ENCODE assay signal across 20 cellular contexts in genomic region chr3:43704697-43705096, GRCh38. TPM values are rescaled to one million over a fixed set of nuclear protein-coding genes. Genes with fewer than 3 reads are reported as not detected.
DNase-seq lines count a peak whose midpoint lies in the region; ATAC-seq, FAIRE-seq and TF ChIP-seq lines count a peak whose summit lies in the region.
"Had no signal": no experiment of that assay in that cellular context is flagged by ENCODE, and none has a peak within 500 bp of the region (broad histone marks: within the 10 kb centered on the region; RNA-seq: fewer than 3 reads in every experiment).

No MANE protein-coding gene starts in this region.

- DNase-seq in HepG2 (ENCODE audit: low spot score) = no peak
- no peak for DNase-seq in right lobe of liver
- DNase-seq in OCI-LY7 (ENCODE audit: low spot score) = no peak
- DNase-seq in erythroblast (lab: John Stamatoyannopoulos, UW) = peak; percentile 15 to 54
- no peak for DNase-seq in esophagus muscularis mucosa (ENCODE audit: extremely low spot score)
- no peak for DNase-seq in stimulated activated CD4-positive, alpha-beta T cell treated with anti-CD3 and anti-CD28 coated beads, Interleukin-2, amount 100 ng/mL, for 48 hours
- DNase-seq in activated T-helper 2 cell treated with anti-CD3 and anti-CD28 coated beads, Interferon-gamma antibody, Interleukin-2, Interleukin-4, amounts not matched to agents 10 μg/mL and 5 μg/mL and 100 μg/mL, durations not matched to agents 14 hours and 24 hours and 36 hours (ENCODE audit: low spot score) = no peak
- DNase-seq: CD4-positive, alpha-beta T cell; COR-L47; GF-D8; HFFc6; NCI-H1092 treated with DMSO at 0.1 percent for 48 hours; NCI-H1694; NCI-H2081 treated with DMSO at 0.1 percent for 48 hours; NCI-H446 treated with DMSO at 0.1 percent for 48 hours; NCI-H526 treated with DMSO at 0.1 percent for 48 hours; Peyer's patch had no signal

- H3K79me2 ChIP-seq in HepG2 (ENCODE audit: insufficient read depth, low read length) (no peaks in the 10 kb centered on the region), OCI-LY7 (ENCODE audit: insufficient read depth, low read depth, low read length) (no peaks in the 10 kb centered on the region)

- H3K27me3 ChIP-seq in HepG2 (ENCODE audit: control insufficient read depth in 1 of 2, insufficient read depth in 2 of 2, low read length in 2 of 2) = no peaks in the 10 kb centered on the region
- H3K27me3 ChIP-seq in right lobe of liver = no peaks in the 10 kb centered on the region
- H3K27me3 ChIP-seq in esophagus muscularis mucosa = no peaks in the 10 kb centered on the region
- H3K27me3 ChIP-seq: BLaER1, Peyer's patch had no signal

- H3K9me3 ChIP-seq in HepG2 (ENCODE audit: low read length) (no peaks in the 10 kb centered on the region), right lobe of liver (no peaks in the 10 kb centered on the region), OCI-LY7 (ENCODE audit: low read length) (no peaks in the 10 kb centered on the region), esophagus muscularis mucosa (no peaks in the 10 kb centered on the region)
- H3K9me3 ChIP-seq: BLaER1, Peyer's patch had no signal

- ATAC-seq in HepG2 (no peak), right lobe of liver (no peak)

- TF ChIP-seq POLR2A in HepG2 (IDR thresholded peaks at IDR 0.05; ENCODE audit: insufficient read depth in 1 of 2, low read depth in 2 of 2, low read length in 2 of 2) (no peak), right lobe of liver (IDR thresholded peaks at IDR 0.05) (no peak), erythroblast (IDR thresholded peaks at IDR 0.05; ENCODE audit: low read length) (no peak), esophagus muscularis mucosa (IDR thresholded peaks at IDR 0.05; ENCODE audit: low read depth) (no peak)

- H3K27me3 Mint-ChIP-seq in activated T-helper 2 cell treated with anti-CD3 and anti-CD28 coated beads, Interferon-gamma antibody, Interleukin-2, Interleukin-4, amounts not matched to agents 10 μg/mL and 5 μg/mL and 100 μg/mL, durations not matched to agents 14 hours and 24 hours and 36 hours (ENCODE audit: low read depth) = no peaks in the 10 kb centered on the region
- H3K27me3 Mint-ChIP-seq: CD4-positive, alpha-beta T cell had no signal

- H3K27ac ChIP-seq in HepG2 (ENCODE audit: extremely low read length, insufficient read depth, low read length) (no peak overlapping the region), right lobe of liver (no peak overlapping the region), OCI-LY7 (ENCODE audit: low read depth, low read length, poor library complexity, severe bottlenecking) (peak overlapping the region; percentile 18), esophagus muscularis mucosa (replicated peaks in 1 of 4) (no peak overlapping the region)
- H3K27ac ChIP-seq: BLaER1, KMS-11, Peyer's patch had no signal

- no peak overlapping the region for H3K27ac Mint-ChIP-seq in activated T-helper 2 cell treated with anti-CD3 and anti-CD28 coated beads, Interferon-gamma antibody, Interleukin-2, Interleukin-4, amounts not matched to agents 10 μg/mL and 5 μg/mL and 100 μg/mL, durations not matched to agents 14 hours and 24 hours and 36 hours
- H3K27ac Mint-ChIP-seq: CD4-positive, alpha-beta T cell; HFFc6 had no signal

- FAIRE-seq in HepG2 (lab: Jason Lieb, UNC) = no peak
- FAIRE-seq: H54 had no signal

- POLR2A ChIA-PET in HepG2 (lab: Yijun Ruan, JAX) (interaction anchor here (0.6 kb wide), 1 partner anchor 662 kb away, joined by 4 read pairs; no protein-coding TSS in a partner anchor), OCI-LY7 (lab: Charles Lee) (interaction anchor here (0.5 to 1.2 kb wide), 5 partner anchors 8 to 486 kb away, joined by 3 to 4 read pairs (median 3); no protein-coding TSS in a partner anchor)

- no peak for TF ChIP-seq RAD21 in HepG2 (CRISPR knock-in tag; IDR thresholded peaks at IDR 0.05)

- H3K4me1 ChIP-seq in HepG2 (ENCODE audit: insufficient read depth, low read length) (peaks cover 35% of the 10 kb centered on the region), right lobe of liver (peaks cover 0 to 22% (median 5%) of the 10 kb centered on the region in 4 donors), OCI-LY7 (ENCODE audit: insufficient read depth, low read length, poor library complexity, severe bottlenecking) (peaks cover 15% of the 10 kb centered on the region), esophagus muscularis mucosa (peaks cover 7 to 33% (median 19%) of the 10 kb centered on the region in 4 donors)
- H3K4me1 ChIP-seq: Peyer's patch had no signal

- no peak overlapping the region for H3K4me3 ChIP-seq in HepG2 (replicated peaks in 1 of 3; ENCODE audit: insufficient read depth in 1 of 3, low read depth in 2 of 3, low read length in 3 of 3)
- no peak overlapping the region for H3K4me3 ChIP-seq in right lobe of liver
- peak overlapping the region; percentile 22 for H3K4me3 ChIP-seq in OCI-LY7 (ENCODE audit: low read depth, low read length, poor library complexity, severe bottlenecking)
- no peak overlapping the region for H3K4me3 ChIP-seq in esophagus muscularis mucosa
- H3K4me3 ChIP-seq: BLaER1, Peyer's patch had no signal

- no TSS peak for BruUV-seq in HepG2 (replicated peaks; lab: Mats Ljungman, UMichigan)
- no TSS peak for BruUV-seq in OCI-LY7 (replicated peaks; lab: Mats Ljungman, UMichigan)

- no peaks in the 10 kb centered on the region for H4K20me1 ChIP-seq in HepG2 (ENCODE audit: insufficient read depth, low read length)
- H4K20me1 ChIP-seq in OCI-LY7 (ENCODE audit: insufficient read depth, low read length) = no peaks in the 10 kb centered on the region
- H4K20me1 ChIP-seq: BLaER1 had no signal

- no peak overlapping the region for H3K4me2 ChIP-seq in HepG2 (ENCODE audit: low read depth, low read length)
- peak overlapping the region; percentile 46 for H3K4me2 ChIP-seq in OCI-LY7 (ENCODE audit: low read length)
- H3K4me2 ChIP-seq: BLaER1, KMS-11 had no signal

- peaks cover 0 to 11% of the 10 kb centered on the region in 2 experiments; a peak in 2 of 5 replicates for H3K36me3 ChIP-seq in HepG2 (replicated peaks in 1 of 2; ENCODE audit: control insufficient read depth in 1 of 2, insufficient read depth in 2 of 2, low read length in 2 of 2)
- peaks cover 0 to 7% (median 0%) of the 10 kb centered on the region in 4 donors for H3K36me3 ChIP-seq in right lobe of liver
- H3K36me3 ChIP-seq in OCI-LY7 (ENCODE audit: insufficient read depth, low read length) = 0 out of 2 replicates have a peak, but pooled peaks cover 7% of the 10 kb centered on the region
- peaks cover 5 to 39% (median 20%) of the 10 kb centered on the region in 4 donors for H3K36me3 ChIP-seq in esophagus muscularis mucosa

- in situ Hi-C loops in HepG2 (cut with HindIII; ENCODE audit: extremely low pct_ligation_motif_present, low pct_unique_long_range_greater_than_20kb) = no loop called here

- CTCF ChIA-PET in HepG2 (lab: Yijun Ruan, JAX; ENCODE audit: low intra/inter-chr PET ratio, low total read pairs) = no interaction called here
- CTCF ChIA-PET in OCI-LY7 (lab: Charles Lee; ENCODE audit: unreplicated experiment) = no interaction called here

- H3K9me3 Mint-ChIP-seq in activated T-helper 2 cell treated with anti-CD3 and anti-CD28 coated beads, Interferon-gamma antibody, Interleukin-2, Interleukin-4, amounts not matched to agents 10 μg/mL and 5 μg/mL and 100 μg/mL, durations not matched to agents 14 hours and 24 hours and 36 hours = no peaks in the 10 kb centered on the region
- H3K9me3 Mint-ChIP-seq: CD4-positive, alpha-beta T cell; HFFc6 had no signal

- peaks cover 8% of the 10 kb centered on the region for H3K4me1 Mint-ChIP-seq in activated T-helper 2 cell treated with anti-CD3 and anti-CD28 coated beads, Interferon-gamma antibody, Interleukin-2, Interleukin-4, amounts not matched to agents 10 μg/mL and 5 μg/mL and 100 μg/mL, durations not matched to agents 14 hours and 24 hours and 36 hours (ENCODE audit: low read depth)

- no peaks in the 10 kb centered on the region for H3K9me2 ChIP-seq in OCI-LY7 (ENCODE audit: insufficient read depth, low read length)

- peaks cover 16% of the 10 kb centered on the region for H3K36me3 Mint-ChIP-seq in activated T-helper 2 cell treated with anti-CD3 and anti-CD28 coated beads, Interferon-gamma antibody, Interleukin-2, Interleukin-4, amounts not matched to agents 10 μg/mL and 5 μg/mL and 100 μg/mL, durations not matched to agents 14 hours and 24 hours and 36 hours (ENCODE audit: low read depth)

- TF ChIP-seq EP300 in HepG2 (IDR thresholded peaks at IDR 0.05; ENCODE audit: low read depth in 2 of 2, low read length in 2 of 2) (no peak), HepG2 (CRISPR knock-in tag; IDR thresholded peaks at IDR 0.05; ENCODE audit: borderline replicate concordance) (no peak), esophagus muscularis mucosa (IDR thresholded peaks at IDR 0.05) (no peak)

- intact Hi-C loops in HepG2 (cut with micrococcal nuclease; ENCODE audit: unreplicated experiment) (no loop called here), right lobe of liver (cut with DNase I) (no loop called here), OCI-LY7 (cut with micrococcal nuclease; ENCODE audit: unreplicated experiment) (no loop called here), esophagus muscularis mucosa (cut with DNase I) (no loop called here)
- intact Hi-C loops in activated T-helper 2 cell treated with anti-CD3 and anti-CD28 coated beads, Interferon-gamma antibody, Interleukin-2, Interleukin-4, amounts not matched to agents 10 μg/mL and 5 μg/mL and 100 μg/mL, durations not matched to agents 14 hours and 24 hours and 36 hours (cut with micrococcal nuclease) = no loop called here

- TF ChIP-seq CTCF in HepG2 (CRISPR knock-in tag; IDR thresholded peaks at IDR 0.05) (no peak), right lobe of liver (IDR thresholded peaks at IDR 0.05) (no peak), OCI-LY7 (conservative IDR thresholded peaks at IDR 0.05; ENCODE audit: low read length) (no peak), esophagus muscularis mucosa (IDR thresholded peaks at IDR 0.05) (no peak)

- H3K9ac ChIP-seq in HepG2 (ENCODE audit: insufficient read depth, low read depth, low read length) = no peak overlapping the region
- H3K9ac ChIP-seq: BLaER1, KMS-11 had no signal

- H2AFZ ChIP-seq in HepG2 (ENCODE audit: low read length) = no peak overlapping the region
- H2AFZ ChIP-seq in OCI-LY7 (ENCODE audit: low read length) = no peak overlapping the region

- H3K4me3 Mint-ChIP-seq in activated T-helper 2 cell treated with anti-CD3 and anti-CD28 coated beads, Interferon-gamma antibody, Interleukin-2, Interleukin-4, amounts not matched to agents 10 μg/mL and 5 μg/mL and 100 μg/mL, durations not matched to agents 14 hours and 24 hours and 36 hours (ENCODE audit: low read depth) = no peak overlapping the region
- H3K4me3 Mint-ChIP-seq: CD4-positive, alpha-beta T cell; HFFc6 had no signal

RNA-seq across cellular contexts. Expression of gene ABHD5, which starts 14.0 kb away (rescaled TPM):
- total RNA-seq in HepG2 (2016; rRNA removed; fragmentation: Illumina TruSeq; extraction: Trizol) = 13.3 and 16.8 TPM in 2 replicates
- total RNA-seq in HepG2 (2016; cell fraction: cytosol; rRNA removed; fragmentation: Illumina TruSeq; extraction: Trizol; ENCODE audit: low read depth) = 4.2 and 4.3 TPM in 2 replicates
- total RNA-seq in HepG2 (2016; cell fraction: insoluble cytoplasmic fraction; rRNA removed; fragmentation: Illumina TruSeq; extraction: Trizol) = 11.4 and 15.4 TPM in 2 replicates
- total RNA-seq in HepG2 (2016; cell fraction: membrane; rRNA removed; fragmentation: Illumina TruSeq; extraction: Trizol) = 8.2 and 11.1 TPM in 2 replicates
- 10.2 and 10.6 TPM in 2 replicates for total RNA-seq in HepG2 (2016; cell fraction: nucleus; rRNA removed; fragmentation: Illumina TruSeq; extraction: Trizol)
- polyA plus RNA-seq in HepG2 (2011; rRNA removed) = 4.1 and 4.5 TPM in 2 replicates
- polyA plus RNA-seq in HepG2 (2011; cell fraction: cytosol; rRNA removed) = 2.6 and 4.9 TPM in 2 replicates
- 3.1 and 3.5 TPM in 2 replicates for polyA plus RNA-seq in HepG2 (2011; cell fraction: nucleus; rRNA removed)
- polyA plus RNA-seq in HepG2 (2012) = 5.6 TPM in 2 replicates
- polyA plus RNA-seq in HepG2 (2016; cell fraction: cytosol; fragmentation: Illumina TruSeq; extraction: Trizol; ENCODE audit: low read depth) = 3.8 and 4.0 TPM in 2 replicates
- 10.3 and 14.1 TPM in 2 replicates for polyA plus RNA-seq in HepG2 (2016; cell fraction: insoluble cytoplasmic fraction; fragmentation: Illumina TruSeq; extraction: Trizol; ENCODE audit: low read depth)
- 6.9 and 7.1 TPM in 2 replicates for polyA plus RNA-seq in HepG2 (2016; cell fraction: membrane; fragmentation: Illumina TruSeq; extraction: Trizol; ENCODE audit: low read depth)
- polyA plus RNA-seq in HepG2 (2016; cell fraction: nucleus; fragmentation: Illumina TruSeq; extraction: Trizol; ENCODE audit: insufficient read depth, low read depth) = 8.4 and 9.7 TPM in 2 replicates
- 4.4 and 33.3 TPM in 2 replicates for polyA minus RNA-seq in HepG2 (2011; rRNA and poly(A)+ RNA removed; ENCODE audit: low replicate concordance)
- polyA minus RNA-seq in HepG2 (2011; cell fraction: cytosol; rRNA and poly(A)+ RNA removed) = 3.1 and 3.7 TPM in 2 replicates
- polyA minus RNA-seq in HepG2 (2011; cell fraction: nucleus; rRNA and poly(A)+ RNA removed) = 18.7 and 20.1 TPM in 2 replicates
- total RNA-seq in right lobe of liver = 10 to 100 TPM; 10.8 to 23.0 (median 14.6) TPM
- total RNA-seq in OCI-LY7 (2014; rRNA removed; shearing (Covaris generic)) = 6.5 and 7.3 TPM in 2 replicates
- total RNA-seq in OCI-LY7 (2022) = 7.9 and 9.6 TPM in 2 replicates
- total RNA-seq in esophagus muscularis mucosa = 10 to 100 TPM; 22.3 to 40.3 (median 31.4) TPM
- total RNA-seq in activated T-helper 2 cell treated with anti-CD3 and anti-CD28 coated beads, Interferon-gamma antibody, Interleukin-2, Interleukin-4, amounts not matched to agents 10 μg/mL and 5 μg/mL and 100 μg/mL, durations not matched to agents 14 hours and 24 hours and 36 hours = 11.9 and 15.2 TPM in 2 replicates

Comparison
In these comparisons a context has a peak if more than half of its experiments do, and no peak if none do; other contexts are left out.
1. DNase-seq: peak in erythroblast (2 of 2); none in HepG2 (single experiment), right lobe of liver (0 of 3), OCI-LY7 (single experiment), esophagus muscularis mucosa (single experiment), stimulated activated CD4-positive, alpha-beta T cell treated with anti-CD3 and anti-CD28 coated beads, Interleukin-2, amount 100 ng/mL, for 48 hours (0 of 2) and activated T-helper 2 cell treated with anti-CD3 and anti-CD28 coated beads, Interferon-gamma antibody, Interleukin-2, Interleukin-4, amounts not matched to agents 10 μg/mL and 5 μg/mL and 100 μg/mL, durations not matched to agents 14 hours and 24 hours and 36 hours (single experiment).